In genomic region chr10:110643670-110644597, GRCh38 we compare ENCODE assay signal across 8 cellular contexts. TPM values are rescaled to one million over a fixed set of nuclear protein-coding genes. Genes with fewer than 3 reads are reported as not detected.
DNase-seq lines count a peak whose midpoint lies in the region; ATAC-seq, FAIRE-seq and TF ChIP-seq lines count a peak whose summit lies in the region.

RBM20 (plus strand) TSS chr10:110644336; CDS start chr10:110644455, 119 bp downstream.

- TF ChIP-seq CTCF in bronchial epithelial cell (IDR thresholded peaks at IDR 0.05; ENCODE audit: insufficient read depth, low read length, severe bottlenecking) = no peak

- H3K27me3 ChIP-seq in bronchial epithelial cell (ENCODE audit: control insufficient read depth, insufficient read depth, low read length) = peaks cover 32% of the 10 kb centered on the region

- no peak for FAIRE-seq in bronchial epithelial cell (lab: Jason Lieb, UNC)

- DNase-seq in A172 (ENCODE audit: low spot score) (peak; percentile 24), RPMI8226 (peak; percentile 24), bronchial epithelial cell (ENCODE audit: low read depth) (no peak), left colon (peak in 1 of 2 donors; percentile 25), pons (ENCODE audit: low spot score) (no peak)
- DNase-seq in stimulated activated naive CD8-positive, alpha-beta T cell treated with anti-CD3 and anti-CD28 coated beads, Interleukin-15, Interleukin-2, amounts not matched to agents 100 U/mL and 50 U/mL, for 24 hours = peak; percentile 24

- intact Hi-C loops in left colon (cut with DNase I, micrococcal nuclease) = no loop called here

- peak; percentile 51 for ATAC-seq in GM18498 (IDR thresholded peaks at IDR 0.05; ENCODE audit: unreplicated experiment)
- peak; percentile 71 for ATAC-seq in left colon
- peak; percentile 58 for ATAC-seq in stimulated activated naive CD8-positive, alpha-beta T cell treated with anti-CD3 and anti-CD28 coated beads, Interleukin-15, Interleukin-2, amounts not matched to agents 100 U/mL and 50 U/mL, for 24 hours
- ATAC-seq in HG03457 (IDR thresholded peaks at IDR 0.05; ENCODE audit: unreplicated experiment) = no peak

- peak within 1 kb of the TSS; percentile 30 for H3K4me3 ChIP-seq in bronchial epithelial cell (ENCODE audit: low read depth, low read length)

- no peaks in the 10 kb centered on the region for H3K36me3 ChIP-seq in bronchial epithelial cell (ENCODE audit: control insufficient read depth, insufficient read depth, low read length)

RNA-seq across cellular contexts. Expression of gene RBM20, which starts in this region (rescaled TPM):
- 0.24 and 0.46 TPM in 2 replicates for total RNA-seq in A172 (2014; rRNA removed; shearing (Covaris generic))
- total RNA-seq in bronchial epithelial cell (1.8 TPM in 1 of 2 replicates, not detected in the other), left colon (1 to 10 TPM in 1 of 2 donors, under 1 TPM in 1; 0.92 to 1.9 TPM)

Comparison
In these comparisons a context has a peak if more than half of its experiments do, and no peak if none do; other contexts are left out.
1. Peak in DNase-seq in A172; RNA of the gene not detected or under 1 TPM.
2. DNase-seq: peak in RPMI8226 (single experiment) and stimulated activated naive CD8-positive, alpha-beta T cell treated with anti-CD3 and anti-CD28 coated beads, Interleukin-15, Interleukin-2, amounts not matched to agents 100 U/mL and 50 U/mL, for 24 hours (single experiment); none in bronchial epithelial cell (single experiment) and pons (single experiment).